ENCODE assay signal across 26 cellular contexts in the genomic region with DNA sequence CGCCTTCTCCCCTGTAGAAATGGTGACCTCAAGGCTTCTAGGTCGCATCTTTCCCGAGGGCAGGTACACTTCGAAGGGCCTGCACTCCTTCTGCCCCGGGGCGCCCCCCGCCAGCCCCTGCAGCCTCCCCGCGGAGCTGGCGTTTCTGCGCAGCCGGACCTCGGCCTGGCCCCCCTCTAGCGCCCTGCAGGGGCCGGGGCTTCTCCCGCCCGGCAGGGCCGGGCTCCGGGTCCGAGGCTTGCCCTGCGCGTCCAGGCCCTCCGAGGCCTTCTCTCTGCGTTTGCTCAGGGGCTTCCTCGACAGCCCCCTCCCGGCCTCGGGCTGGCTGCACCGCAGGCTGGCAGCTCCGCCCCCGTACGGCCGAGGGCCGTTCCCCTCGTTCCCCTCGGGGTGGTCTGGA. TPM values are rescaled to one million over a fixed set of nuclear protein-coding genes. Genes with fewer than 3 reads are reported as not detected.
"Had no signal": no experiment of that assay in that cellular context is flagged by ENCODE, and none has a peak within 500 bp of the region (broad histone marks: within the 10 kb centered on the region; RNA-seq: fewer than 3 reads in every experiment).

No MANE protein-coding gene starts in this region.

- H3K36me3 ChIP-seq: left ventricle myocardium inferior, ovary, prostate gland, sigmoid colon, thyroid gland, transverse colon, upper lobe of left lung, vagina had no signal

- H3K4me3 ChIP-seq: hepatocyte, left ventricle myocardium inferior, lung, ovary, prostate gland, sigmoid colon, thyroid gland, transverse colon, vagina had no signal

- H3K4me1 ChIP-seq: left ventricle myocardium inferior, prostate gland, sigmoid colon, thyroid gland, transverse colon, vagina had no signal

- H3K27ac ChIP-seq: heart right ventricle, hepatocyte, left ventricle myocardium inferior, ovary, prostate gland, sigmoid colon, thyroid gland, transverse colon, upper lobe of left lung, vagina had no signal

- DNase-seq: heart right ventricle; islet precursor cell; left ventricle myocardium inferior; mesendoderm; midbrain; naive thymus-derived CD8-positive, alpha-beta T cell; ovary; retina; right cardiac atrium; sigmoid colon; small intestine; spleen; stimulated activated CD4-positive, alpha-beta T cell treated with anti-CD3 and anti-CD28 coated beads, Interleukin-4, amount 100 ng/mL, for 4 hours; stimulated activated CD8-positive, alpha-beta memory T cell treated with anti-CD3 and anti-CD28 coated beads, Interleukin-4, amount 100 ng/mL, for 48 hours; stimulated activated naive CD4-positive, alpha-beta T cell treated with Interleukin-2 at 50 U/mL for 16 hours; stimulated activated naive CD8-positive, alpha-beta T cell treated with anti-CD3 and anti-CD28 coated beads, Interleukin-15, amount 100 ng/mL, for 72 hours; substantia nigra; thyroid gland; transverse colon had no signal

- H3K9me3 ChIP-seq: heart right ventricle, left ventricle myocardium inferior, ovary, prostate gland, sigmoid colon, spleen, thyroid gland, transverse colon, upper lobe of left lung, vagina had no signal

- H3K27me3 ChIP-seq: hepatocyte, ovary, thyroid gland, upper lobe of left lung, vagina had no signal

- ATAC-seq: heart right ventricle; naive thymus-derived CD8-positive, alpha-beta T cell; right cardiac atrium; stimulated activated memory B cell treated with anti-CD40 and anti-IgM and Interleukin-4, amounts not matched to agents 10 μg/mL and 1 μg/mL and 100 μg/mL, for 72 hours; stimulated activated naive CD8-positive, alpha-beta T cell treated with anti-CD3 and anti-CD28 coated beads, Interleukin-15, amount 100 ng/mL, for 72 hours had no signal

RNA-seq across cellular contexts. Expression of gene MEFV, which starts 2.1 kb away (rescaled TPM):
- total RNA-seq: neural crest cell had no signal
